ENCODE assay signal across 12 cellular contexts in genomic region chr12:109716092-109716479, GRCh38. TPM values are rescaled to one million over a fixed set of nuclear protein-coding genes. Genes with fewer than 3 reads are reported as not detected.
DNase-seq lines count a peak whose midpoint lies in the region; ATAC-seq and TF ChIP-seq lines count a peak whose summit lies in the region.
"Had no signal": no experiment of that assay in that cellular context is flagged by ENCODE, and none has a peak within 500 bp of the region (broad histone marks: within the 10 kb centered on the region; RNA-seq: fewer than 3 reads in every experiment).

No MANE protein-coding gene starts in this region.

- peak overlapping the region; percentile 92 for H3K4me2 ChIP-seq in hepatocyte

- CTCF ChIA-PET in activated CD8-positive, alpha-beta T cell treated with anti-CD3 and anti-CD28 coated beads, Interleukin-2, amount 10 ng/mL, durations not matched to agents 7 days and 5 days (lab: Charles Lee): no interaction called here

- H3K27ac ChIP-seq in hepatocyte: peak overlapping the region; percentile 0

- H3K36me3 Mint-ChIP-seq in CD14-positive monocyte: no peaks in the 10 kb centered on the region
- no peaks in the 10 kb centered on the region for H3K36me3 Mint-ChIP-seq in progenitor cell of endocrine pancreas (ENCODE audit: insufficient read depth)
- no peaks in the 10 kb centered on the region for H3K36me3 Mint-ChIP-seq in activated CD8-positive, alpha-beta T cell treated with anti-CD3 and anti-CD28 coated beads, Interleukin-2, amount 10 ng/mL, durations not matched to agents 7 days and 5 days (ENCODE audit: low read depth)
- H3K36me3 Mint-ChIP-seq: stimulated activated naive B cell treated with anti-CD40 and anti-IgM and Interleukin-4, amounts not matched to agents 10 μg/mL and 1 μg/mL and 100 μg/mL, for 72 hours had no signal

- POLR2A ChIA-PET in activated CD8-positive, alpha-beta T cell treated with anti-CD3 and anti-CD28 coated beads, Interleukin-2, amount 10 ng/mL, durations not matched to agents 7 days and 5 days (lab: Charles Lee): no interaction called here

- no peak overlapping the region for H2AFZ ChIP-seq in hepatocyte

- H3K9me3 Mint-ChIP-seq in CD14-positive monocyte (peaks cover 0 to 5% (median 0%) of the 10 kb centered on the region in 7 donors), progenitor cell of endocrine pancreas (ENCODE audit: low read depth) (no peaks in the 10 kb centered on the region)
- H3K9me3 Mint-ChIP-seq in activated CD8-positive, alpha-beta T cell treated with anti-CD3 and anti-CD28 coated beads, Interleukin-2, amount 10 ng/mL, durations not matched to agents 7 days and 5 days (ENCODE audit: insufficient read depth): no peaks in the 10 kb centered on the region
- H3K9me3 Mint-ChIP-seq: activated T-cell treated with anti-CD3 and anti-CD28 coated beads, Interleukin-2, amount 50 U/mL, for 72 hours; stimulated activated naive B cell treated with anti-CD40 and anti-IgM and Interleukin-4, amounts not matched to agents 10 μg/mL and 1 μg/mL and 100 μg/mL, for 72 hours had no signal

- intact Hi-C loops in CD14-positive monocyte (cut with micrococcal nuclease): loop anchor here in 1 of 2 donors (10.0 kb wide), 1 partner anchor 159 kb away; no protein-coding TSS in a partner anchor

- TF ChIP-seq CTCF in CD14-positive monocyte (IDR thresholded peaks at IDR 0.05): no peak
- TF ChIP-seq CTCF in hepatocyte (IDR thresholded peaks at IDR 0.05; ENCODE audit: poor library complexity): no peak
- no peak for TF ChIP-seq CTCF in progenitor cell of endocrine pancreas (IDR thresholded peaks at IDR 0.05; ENCODE audit: unreplicated experiment)

- peak overlapping the region; percentile 16 to 46 for H3K4me3 Mint-ChIP-seq in CD14-positive monocyte
- H3K4me3 Mint-ChIP-seq in progenitor cell of endocrine pancreas (ENCODE audit: low read depth): peak overlapping the region; percentile 50
- no peak overlapping the region for H3K4me3 Mint-ChIP-seq in activated CD8-positive, alpha-beta T cell treated with anti-CD3 and anti-CD28 coated beads, Interleukin-2, amount 10 ng/mL, durations not matched to agents 7 days and 5 days
- H3K4me3 Mint-ChIP-seq: stimulated activated naive B cell treated with anti-CD40 and anti-IgM and Interleukin-4, amounts not matched to agents 10 μg/mL and 1 μg/mL and 100 μg/mL, for 72 hours had no signal

- no peak overlapping the region for H3K4me3 ChIP-seq in hepatocyte

- peaks cover 24% of the 10 kb centered on the region for H3K4me1 ChIP-seq in hepatocyte (ENCODE audit: insufficient read depth)

- H3K79me2 ChIP-seq in hepatocyte: peaks cover 6% of the 10 kb centered on the region

- H3K27me3 ChIP-seq in hepatocyte: peaks cover 24% of the 10 kb centered on the region
- H3K27me3 ChIP-seq: pancreas had no signal

- H3K9me2 ChIP-seq in hepatocyte (replicated peaks; ENCODE audit: insufficient read depth): no peaks in the 10 kb centered on the region

- no peaks in the 10 kb centered on the region for H3K9me3 ChIP-seq in hepatocyte (ENCODE audit: low read depth)
- H3K9me3 ChIP-seq: pancreas had no signal

- peaks cover 5% of the 10 kb centered on the region for H3K4me1 Mint-ChIP-seq in CD14-positive monocyte
- peaks cover 10% of the 10 kb centered on the region for H3K4me1 Mint-ChIP-seq in progenitor cell of endocrine pancreas (ENCODE audit: low read depth)
- peaks cover 9% of the 10 kb centered on the region for H3K4me1 Mint-ChIP-seq in activated CD8-positive, alpha-beta T cell treated with anti-CD3 and anti-CD28 coated beads, Interleukin-2, amount 10 ng/mL, durations not matched to agents 7 days and 5 days (ENCODE audit: low read depth)

- DNase-seq in CD14-positive monocyte (ENCODE audit: low spot score): no peak
- DNase-seq in OCI-M1 (lab: John Stamatoyannopoulos, UW): peak; percentile 63
- DNase-seq in hepatocyte (ENCODE audit: low spot score): no peak
- no peak for DNase-seq in progenitor cell of endocrine pancreas (ENCODE audit: low spot score, unreplicated experiment)
- DNase-seq in foreskin melanocyte: no peak
- no peak for DNase-seq in activated CD8-positive, alpha-beta T cell treated with anti-CD3 and anti-CD28 coated beads, Interleukin-2, amount 10 ng/mL, durations not matched to agents 7 days and 5 days
- no peak for DNase-seq in NCI-H345 (lab: John Stamatoyannopoulos, UW)
- DNase-seq: stimulated activated CD4-positive, alpha-beta T cell treated with anti-CD3 and anti-CD28 coated beads, Interleukin-4, amount 100 ng/mL, for 1 hour; stimulated activated naive B cell treated with anti-CD40 and anti-IgM and Interleukin-4, amounts not matched to agents 10 μg/mL and 1 μg/mL and 100 μg/mL, for 72 hours had no signal

- 71% methylated on average over 9 of the region's 9 CpGs for WGBS in hepatocyte (ENCODE audit: low lambda C conversion rate, missing lambda C conversion rate)

- no peak for ATAC-seq in activated CD8-positive, alpha-beta T cell treated with anti-CD3 and anti-CD28 coated beads, Interleukin-2, amount 10 ng/mL, durations not matched to agents 7 days and 5 days
- ATAC-seq in GM21717 (IDR thresholded peaks at IDR 0.05; ENCODE audit: unreplicated experiment): no peak
- ATAC-seq: activated T-cell treated with anti-CD3 and anti-CD28 coated beads, Interleukin-2, amount 50 U/mL, for 72 hours; stimulated activated naive B cell treated with anti-CD40 and anti-IgM and Interleukin-4, amounts not matched to agents 10 μg/mL and 1 μg/mL and 100 μg/mL, for 72 hours had no signal

- no peak overlapping the region for H3K27ac Mint-ChIP-seq in CD14-positive monocyte
- H3K27ac Mint-ChIP-seq in progenitor cell of endocrine pancreas: no peak overlapping the region
- H3K27ac Mint-ChIP-seq in activated CD8-positive, alpha-beta T cell treated with anti-CD3 and anti-CD28 coated beads, Interleukin-2, amount 10 ng/mL, durations not matched to agents 7 days and 5 days: no peak overlapping the region
- H3K27ac Mint-ChIP-seq: activated T-cell treated with anti-CD3 and anti-CD28 coated beads, Interleukin-2, amount 50 U/mL, for 72 hours; stimulated activated naive B cell treated with anti-CD40 and anti-IgM and Interleukin-4, amounts not matched to agents 10 μg/mL and 1 μg/mL and 100 μg/mL, for 72 hours had no signal

- H3K27me3 Mint-ChIP-seq in CD14-positive monocyte (ENCODE audit: low read depth in 3 of 3) (peaks cover 60 to 80% (median 78%) of the 10 kb centered on the region in 3 donors), progenitor cell of endocrine pancreas (peaks cover 49% of the 10 kb centered on the region)
- peaks cover 24% of the 10 kb centered on the region for H3K27me3 Mint-ChIP-seq in activated CD8-positive, alpha-beta T cell treated with anti-CD3 and anti-CD28 coated beads, Interleukin-2, amount 10 ng/mL, durations not matched to agents 7 days and 5 days (ENCODE audit: low read depth)

- peaks cover 2% of the 10 kb centered on the region for H4K20me1 ChIP-seq in hepatocyte (ENCODE audit: insufficient read depth, poor library complexity, severe bottlenecking)

- no peaks in the 10 kb centered on the region for H3K36me3 ChIP-seq in hepatocyte (replicated peaks; ENCODE audit: insufficient read depth, low read depth)
- H3K36me3 ChIP-seq: pancreas had no signal

RNA-seq across cellular contexts. Expression of gene FAM222A, which starts 2.5 kb away (rescaled TPM):
- not detected for polyA plus RNA-seq in CD14-positive monocyte
- total RNA-seq in hepatocyte: 7.4 and 8.5 TPM in 2 replicates
- polyA plus RNA-seq in hepatocyte: 8.3 and 11.3 TPM in 2 replicates
- total RNA-seq in progenitor cell of endocrine pancreas: 11.6 and 12.7 TPM in 2 replicates
- total RNA-seq in activated CD8-positive, alpha-beta T cell treated with anti-CD3 and anti-CD28 coated beads, Interleukin-2, amount 10 ng/mL, durations not matched to agents 7 days and 5 days: 1 to 10 TPM; 1.6 to 1.9 TPM
